8 cellular contexts compared by ENCODE assay signal in the genomic region with DNA sequence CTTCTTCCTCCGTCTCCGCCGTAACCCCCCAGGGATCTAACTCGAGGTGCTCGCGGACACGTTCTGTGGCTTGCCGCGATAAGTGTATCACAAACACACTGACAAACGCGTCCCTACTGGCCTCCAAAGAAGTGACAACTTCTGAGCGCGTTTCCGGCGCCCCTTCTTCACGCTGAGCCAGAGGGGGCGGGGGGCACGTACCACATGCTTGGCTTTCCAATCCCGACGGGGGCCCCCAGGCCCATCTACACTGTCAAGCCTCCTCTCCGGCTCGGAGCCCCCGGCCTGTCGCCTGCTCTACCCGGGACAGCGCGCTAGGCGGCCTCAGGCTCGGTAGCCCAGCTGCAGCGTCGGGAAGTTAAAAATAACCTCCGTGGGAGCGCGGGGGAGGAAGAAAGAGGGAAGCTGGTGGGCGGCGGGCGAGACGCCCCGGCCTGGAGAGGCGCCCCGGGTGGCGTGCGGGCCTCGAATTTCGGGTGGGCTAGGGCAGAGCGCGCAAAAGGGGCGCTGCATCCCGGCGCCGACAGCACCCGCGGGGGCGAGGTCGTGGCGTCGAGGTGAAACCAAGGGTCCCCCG. TPM values are rescaled to one million over a fixed set of nuclear protein-coding genes. Genes with fewer than 3 reads are reported as not detected.
A peak's percentile ranks its signal among the peaks of the same experiment; 100 is the strongest.
DNase-seq lines count a peak whose midpoint lies in the region; ATAC-seq and TF ChIP-seq lines count a peak whose summit lies in the region.

No MANE protein-coding gene starts in this region.

- WGBS in body of pancreas, 2 donors: 0 to 1% methylated on average over 19 to 57 of the region's 58 CpGs

- peaks cover 42% of the 10 kb centered on the region for H3K4me1 ChIP-seq in body of pancreas

- H3K4me3 ChIP-seq in SK-N-MC: peak overlapping the region; percentile 92
- peak overlapping the region; percentile 34 to 56 for H3K4me3 ChIP-seq in body of pancreas

- peak overlapping the region; percentile 63 for H3K9ac ChIP-seq in SK-N-MC (ENCODE audit: insufficient read length)

- H3K36me3 ChIP-seq in SK-N-MC (ENCODE audit: insufficient read depth, low read length) (no peaks in the 10 kb centered on the region), body of pancreas (replicated peaks in 1 of 2; ENCODE audit: insufficient read depth in 1 of 2, low read depth in 2 of 2) (no peaks in the 10 kb centered on the region)

- ATAC-seq in HG03045 (IDR thresholded peaks at IDR 0.05; ENCODE audit: unreplicated experiment) (peak; percentile 3), body of pancreas (peak; percentile 19)

- H3K9me3 ChIP-seq in SK-N-MC (ENCODE audit: low read depth, low read length): no peaks in the 10 kb centered on the region
- H3K9me3 ChIP-seq in body of pancreas: no peaks in the 10 kb centered on the region

- intact Hi-C loops in body of pancreas (cut with DNase I): no loop called here

- TF ChIP-seq CTCF in body of pancreas (IDR thresholded peaks at IDR 0.05): peak in 4 of 7 experiments; percentile 16 to 50 (median 33)

- H3K27ac ChIP-seq in SK-N-MC: no peak overlapping the region
- peak overlapping the region; percentile 66 to 93 (median 86) for H3K27ac ChIP-seq in body of pancreas

- no peak for TF ChIP-seq POLR2A in body of pancreas (IDR thresholded peaks at IDR 0.05)

- H3K27me3 ChIP-seq in body of pancreas: no peaks in the 10 kb centered on the region

- DNase-seq in DMS 273 (lab: John Stamatoyannopoulos, UW; ENCODE audit: unreplicated experiment) (peak; percentile 74), DMS 273 treated with DMSO at 0.1 percent for 48 hours (lab: John Stamatoyannopoulos, UW) (no peak), SK-N-MC (ENCODE audit: low read depth, low spot score) (no peak), body of pancreas (peak; percentile 42 to 49 (median 46)), iPS-NIHi7 (ENCODE audit: extremely low spot score) (peak; percentile 58), NCI-H128 (lab: John Stamatoyannopoulos, UW; ENCODE audit: unreplicated experiment) (no peak)
- peak; percentile 33 for DNase-seq in stimulated activated CD4-positive, alpha-beta T cell treated with anti-CD3 and anti-CD28 coated beads, Interleukin-2, amount 100 ng/mL, for 4 hours (ENCODE audit: low read depth)

RNA-seq across cellular contexts. Expression of gene SPHK1, which starts 0.7 kb away (rescaled TPM):
- total RNA-seq in body of pancreas: 10 to 100 TPM; 12.2 to 46.5 TPM

RNA-seq across cellular contexts. Expression of gene PRPSAP1, which starts 30.0 kb away (rescaled TPM):
- 10 to 100 TPM; 34.8 to 55.7 TPM for total RNA-seq in body of pancreas

Comparison
In these comparisons a context has a peak if more than half of its experiments do, and no peak if none do; other contexts are left out.
1. DNase-seq: peak in DMS 273 (single experiment), body of pancreas (4 of 4), iPS-NIHi7 (single experiment) and stimulated activated CD4-positive, alpha-beta T cell treated with anti-CD3 and anti-CD28 coated beads, Interleukin-2, amount 100 ng/mL, for 4 hours (single experiment); none in DMS 273 treated with DMSO at 0.1 percent for 48 hours (single experiment), SK-N-MC (single experiment) and NCI-H128 (single experiment).